Comparison of ENCODE assay signal across 18 cellular contexts in the genomic region with DNA sequence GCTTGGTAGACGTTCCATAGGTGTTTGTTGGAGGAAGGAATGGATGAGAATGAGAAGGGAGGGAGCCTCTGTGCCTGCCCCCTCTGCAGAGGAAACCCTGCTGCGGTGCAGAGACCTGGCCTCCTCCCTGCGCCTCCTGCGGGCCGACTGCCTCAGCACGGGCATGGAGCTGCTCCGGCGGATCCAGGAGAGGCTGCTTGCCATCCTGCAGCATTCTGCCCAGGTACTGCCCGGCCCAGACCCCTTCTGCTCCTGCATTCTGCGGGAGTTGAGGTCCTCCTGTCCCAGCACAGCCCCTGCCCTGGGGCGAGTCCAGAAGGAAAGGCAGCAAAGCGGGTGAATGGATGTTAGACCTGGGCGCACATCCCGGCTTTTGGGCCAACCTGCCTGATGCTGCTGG. TPM values are rescaled to one million over a fixed set of nuclear protein-coding genes. Genes with fewer than 3 reads are reported as not detected.
DNase-seq lines count a peak whose midpoint lies in the region; ATAC-seq, FAIRE-seq and TF ChIP-seq lines count a peak whose summit lies in the region.
"Had no signal": no experiment of that assay in that cellular context is flagged by ENCODE, and none has a peak within 500 bp of the region (broad histone marks: within the 10 kb centered on the region; RNA-seq: fewer than 3 reads in every experiment).

No MANE protein-coding gene starts in this region.

- DNase-seq in activated effector memory CD4-positive, alpha-beta T cell treated with anti-CD3 and anti-CD28 coated beads, Interleukin-2, amount 50 U/mL, for 16 hours, result peak; percentile 72
- DNase-seq in activated effector memory CD4-positive, alpha-beta T cell treated with Interleukin-2 at 50 U/mL for 16 hours, result no peak
- DNase-seq in RWPE1 (ENCODE audit: low spot score) (no peak), kidney (no peak), PC-9 (no peak), nucleus accumbens (lab: John Stamatoyannopoulos, UW) (no peak)
- no peak for DNase-seq in central memory CD8-positive, alpha-beta T cell (ENCODE audit: low spot score in 2 of 2)
- DNase-seq in stimulated activated effector memory CD8-positive, alpha-beta T cell treated with anti-CD3 and anti-CD28 coated beads, Interleukin-12 subunit alpha, Interleukin-12 subunit beta, amount 100 ng/mL, for 72 hours (ENCODE audit: low spot score in 2 of 2), result no peak
- DNase-seq: activated gamma-delta T cell, Calu3, GF-D8, heart right ventricle, KBM-7, NCI-H1092 treated with DMSO at 0.1 percent for 48 hours, NCI-H82, RPMI8226, stomach, uterus had no signal

- H3K9me3 Mint-ChIP-seq in central memory CD8-positive, alpha-beta T cell, result no peaks in the 10 kb centered on the region
- H3K9me3 Mint-ChIP-seq in stimulated activated effector memory CD8-positive, alpha-beta T cell treated with anti-CD3 and anti-CD28 coated beads, Interleukin-12 subunit alpha, Interleukin-12 subunit beta, amount 100 ng/mL, for 72 hours, result no peaks in the 10 kb centered on the region

- H3K9ac ChIP-seq in kidney (ENCODE audit: low read length in 2 of 2), result no peak overlapping the region

- H3K27ac Mint-ChIP-seq in central memory CD8-positive, alpha-beta T cell (ENCODE audit: low read depth), result peak overlapping the region; percentile 99
- peak overlapping the region; percentile 98 for H3K27ac Mint-ChIP-seq in stimulated activated effector memory CD8-positive, alpha-beta T cell treated with anti-CD3 and anti-CD28 coated beads, Interleukin-12 subunit alpha, Interleukin-12 subunit beta, amount 100 ng/mL, for 72 hours

- POLR2A ChIA-PET in RWPE1 (lab: Yijun Ruan, JAX; ENCODE audit: low non-redundant PET) (no interaction called here), PC-9 (lab: Charles Lee; ENCODE audit: unreplicated experiment) (no interaction called here)

- H3K4me3 Mint-ChIP-seq in central memory CD8-positive, alpha-beta T cell, result no peak overlapping the region
- H3K4me3 Mint-ChIP-seq in stimulated activated effector memory CD8-positive, alpha-beta T cell treated with anti-CD3 and anti-CD28 coated beads, Interleukin-12 subunit alpha, Interleukin-12 subunit beta, amount 100 ng/mL, for 72 hours, result peak overlapping the region; percentile 67

- FAIRE-seq in kidney (lab: Jason Lieb, UNC), result no peak

- H3K36me3 ChIP-seq in kidney (ENCODE audit: control insufficient read depth in 1 of 2, insufficient read depth in 2 of 2, low read length in 2 of 2) (peaks cover 2 to 12% of the 10 kb centered on the region in 2 donors), PC-9 (ENCODE audit: low read depth) (no peaks in the 10 kb centered on the region)
- H3K36me3 ChIP-seq: uterus had no signal

- CTCF ChIA-PET in RWPE1 (lab: Yijun Ruan, JAX), result no interaction called here
- CTCF ChIA-PET in PC-9 (lab: Charles Lee), result no interaction called here

- no peaks in the 10 kb centered on the region for H3K27me3 Mint-ChIP-seq in central memory CD8-positive, alpha-beta T cell

- no peak overlapping the region for H3K4me3 ChIP-seq in kidney (ENCODE audit: low read length in 2 of 2)
- H3K4me3 ChIP-seq in PC-9, result no peak overlapping the region
- H3K4me3 ChIP-seq: heart right ventricle, stomach, uterus had no signal

- TF ChIP-seq CTCF in RWPE1 (conservative IDR thresholded peaks at IDR 0.05; ENCODE audit: low read depth) (no peak), kidney (IDR thresholded peaks at IDR 0.05; ENCODE audit: borderline replicate concordance, extremely low read depth, insufficient read depth) (no peak), PC-9 (conservative IDR thresholded peaks at IDR 0.05) (no peak)

- intact Hi-C loops in kidney (cut with DNase I) (no loop called here), PC-9 (cut with micrococcal nuclease; ENCODE audit: unreplicated experiment) (no loop called here)

- H3K27ac ChIP-seq in RWPE1 (peak overlapping the region; percentile 73), kidney (ENCODE audit: low read depth in 2 of 2, low read length in 2 of 2) (no peak overlapping the region), PC-9 (no peak overlapping the region)
- H3K27ac ChIP-seq: uterus had no signal

- no peaks in the 10 kb centered on the region; the same call in 1 of the 2 replicates for H3F3A ChIP-seq in PC-9 (ENCODE audit: insufficient read depth, low read depth)

- H3K27me3 ChIP-seq in PC-9 (ENCODE audit: insufficient read depth, low read depth), result no peaks in the 10 kb centered on the region
- H3K27me3 ChIP-seq: heart right ventricle, stomach, uterus had no signal

- no peak overlapping the region for H2AFZ ChIP-seq in PC-9

- H3K4me2 ChIP-seq in PC-9, result no peak overlapping the region

- H3K79me2 ChIP-seq in PC-9 (ENCODE audit: low read depth), result no peaks in the 10 kb centered on the region

- peaks cover 23% of the 10 kb centered on the region for H3K36me3 Mint-ChIP-seq in central memory CD8-positive, alpha-beta T cell (ENCODE audit: insufficient read depth)
- peaks cover 52% of the 10 kb centered on the region for H3K36me3 Mint-ChIP-seq in stimulated activated effector memory CD8-positive, alpha-beta T cell treated with anti-CD3 and anti-CD28 coated beads, Interleukin-12 subunit alpha, Interleukin-12 subunit beta, amount 100 ng/mL, for 72 hours

- BruUV-seq in PC-9 (replicated peaks; lab: Mats Ljungman, UMichigan), result no TSS peak

- no peaks in the 10 kb centered on the region for H3K9me3 ChIP-seq in kidney (ENCODE audit: control insufficient read depth in 1 of 2, low read length in 2 of 2)
- H3K9me3 ChIP-seq in PC-9 (ENCODE audit: insufficient read depth, low read depth), result no peaks in the 10 kb centered on the region
- H3K9me3 ChIP-seq: heart right ventricle, stomach, uterus had no signal

- no peak for ATAC-seq in central memory CD8-positive, alpha-beta T cell (replicated peaks; ENCODE audit: extremely low read depth, poor library complexity, severe bottlenecking)
- ATAC-seq in stimulated activated effector memory CD8-positive, alpha-beta T cell treated with anti-CD3 and anti-CD28 coated beads, Interleukin-12 subunit alpha, Interleukin-12 subunit beta, amount 100 ng/mL, for 72 hours, result no peak
- ATAC-seq: heart right ventricle had no signal

- no peaks in the 10 kb centered on the region for H4K20me1 ChIP-seq in PC-9 (ENCODE audit: insufficient read depth)

- H3K4me1 ChIP-seq in kidney (ENCODE audit: control insufficient read depth in 1 of 2, insufficient read depth in 1 of 2, low read depth in 1 of 2, low read length in 2 of 2), result no peaks in the 10 kb centered on the region
- 0 out of 2 replicates have a peak, but pooled peaks cover 2% of the 10 kb centered on the region for H3K4me1 ChIP-seq in PC-9 (replicated peaks; ENCODE audit: insufficient read depth)
- H3K4me1 ChIP-seq: uterus had no signal

- H3K4me1 Mint-ChIP-seq in central memory CD8-positive, alpha-beta T cell, result peaks cover 35% of the 10 kb centered on the region
- peaks cover 58% of the 10 kb centered on the region for H3K4me1 Mint-ChIP-seq in stimulated activated effector memory CD8-positive, alpha-beta T cell treated with anti-CD3 and anti-CD28 coated beads, Interleukin-12 subunit alpha, Interleukin-12 subunit beta, amount 100 ng/mL, for 72 hours

- H3K9me2 ChIP-seq in PC-9 (ENCODE audit: insufficient read depth), result no peaks in the 10 kb centered on the region

RNA-seq across cellular contexts. Expression of gene DNPH1, which starts 6.1 kb away (rescaled TPM):
- total RNA-seq in kidney (74.3 TPM), PC-9 (2021) (43.5 and 57.0 TPM in 2 replicates)
- polyA plus RNA-seq in kidney (ENCODE audit: insufficient read depth, low read depth, low replicate concordance), result 373 TPM

RNA-seq across cellular contexts. Expression of gene TTBK1, which starts 20.1 kb away (rescaled TPM):
- total RNA-seq in kidney (0.31 TPM), PC-9 (2021) (0.07 and 0.15 TPM in 2 replicates)
- 0.26 TPM for polyA plus RNA-seq in kidney (ENCODE audit: insufficient read depth, low read depth, low replicate concordance)

RNA-seq across cellular contexts. Expression of gene CUL9, which starts 41.2 kb away (rescaled TPM):
- total RNA-seq in kidney (47.3 TPM), PC-9 (2021) (52.8 and 71.6 TPM in 2 replicates)
- polyA plus RNA-seq in kidney (ENCODE audit: insufficient read depth, low read depth, low replicate concordance), result 34.7 TPM

RNA-seq across cellular contexts. Expression of gene SRF, which starts 52.1 kb away (rescaled TPM):
- total RNA-seq in kidney (30.6 TPM), PC-9 (2021) (22.0 and 25.4 TPM in 2 replicates)
- 13.8 TPM for polyA plus RNA-seq in kidney (ENCODE audit: insufficient read depth, low read depth, low replicate concordance)
